ENCODE assay signal across 9 cellular contexts in genomic region chr4:39814403-39815185, GRCh38.
DNase-seq lines count a peak whose midpoint lies in the region; ATAC-seq and TF ChIP-seq lines count a peak whose summit lies in the region.
"Had no signal": no experiment of that assay in that cellular context is flagged by ENCODE, and none has a peak within 500 bp of the region (broad histone marks: within the 10 kb centered on the region; RNA-seq: fewer than 3 reads in every experiment).

No MANE protein-coding gene starts in this region.

- no peak overlapping the region for H3K4me2 ChIP-seq in DND-41 (ENCODE audit: insufficient read depth, low read length)
- H3K4me2 ChIP-seq in IMR-90 (ENCODE audit: low read depth, low read length), result no peak overlapping the region
- H3K4me2 ChIP-seq: hepatocyte had no signal

- WGBS in IMR-90 (ENCODE audit: extremely low coverage in 2 of 2, insufficient read length in 1 of 2), 2 experiments, result 100% methylated on average over 1 of the region's 7 CpGs; no CpG with 5 or more reads in 1 of the 2 experiments

- no peak for TF ChIP-seq POLR2A in IMR-90 (IDR thresholded peaks at IDR 0.05; ENCODE audit: low read depth, low read length)

- H4K20me1 ChIP-seq in DND-41 (ENCODE audit: insufficient read depth, low read length) (peaks cover 5% of the 10 kb centered on the region; the same call in 1 of the 2 replicates), IMR-90 (ENCODE audit: insufficient read depth, low read length) (no peaks in the 10 kb centered on the region; the same call in 1 of the 2 replicates)

- no peak overlapping the region for H2BK15ac ChIP-seq in IMR-90 (ENCODE audit: low read depth, low read length)

- H3K4me3 Mint-ChIP-seq in activated naive CD8-positive, alpha-beta T cell treated with anti-CD3 and anti-CD28 coated beads, Interleukin-2, amount 50 U/mL, for 24 hours, result peak overlapping the region; percentile 17

- BruUV-seq in IMR-90 (replicated peaks; lab: Mats Ljungman, UMichigan), result no TSS peak

- peaks cover 10% of the 10 kb centered on the region for H3K27me3 Mint-ChIP-seq in activated naive CD8-positive, alpha-beta T cell treated with anti-CD3 and anti-CD28 coated beads, Interleukin-2, amount 50 U/mL, for 24 hours

- H4K91ac ChIP-seq in IMR-90 (ENCODE audit: insufficient read depth, low read depth, low read length), result no peak overlapping the region

- H3K9me3 ChIP-seq in DND-41 (ENCODE audit: insufficient read depth, low read length, severe bottlenecking) (no peaks in the 10 kb centered on the region), IMR-90 (ENCODE audit: control insufficient read depth, insufficient read depth, low read length) (no peaks in the 10 kb centered on the region)

- no peak overlapping the region for H3K9ac ChIP-seq in DND-41 (ENCODE audit: low read depth, low read length)
- H3K9ac ChIP-seq in IMR-90 (ENCODE audit: low read depth, low read length), result no peak overlapping the region

- peaks cover 13% of the 10 kb centered on the region for H3K36me3 Mint-ChIP-seq in activated naive CD8-positive, alpha-beta T cell treated with anti-CD3 and anti-CD28 coated beads, Interleukin-2, amount 50 U/mL, for 24 hours (ENCODE audit: low read depth)

- H3K18ac ChIP-seq in IMR-90 (ENCODE audit: low read depth, low read length), result no peak overlapping the region

- peaks cover 7% of the 10 kb centered on the region; the same call in 1 of the 2 replicates for H3K9me1 ChIP-seq in IMR-90 (ENCODE audit: insufficient read depth, low read length)

- H3K4me1 ChIP-seq in DND-41 (ENCODE audit: insufficient read depth, low read length) (no peaks in the 10 kb centered on the region), IMR-90 (ENCODE audit: control insufficient read depth, insufficient read depth, low read length) (no peaks in the 10 kb centered on the region)

- H3K36me3 ChIP-seq in DND-41 (ENCODE audit: insufficient read depth, low read length) (no peaks in the 10 kb centered on the region), IMR-90 (ENCODE audit: control insufficient read depth, insufficient read depth, low read length) (no peaks in the 10 kb centered on the region)

- intact Hi-C loops in IMR-90 (cut with micrococcal nuclease), result no loop called here

- H3K4ac ChIP-seq in IMR-90 (ENCODE audit: low read depth, low read length), result no peak overlapping the region

- H4K8ac ChIP-seq in IMR-90 (ENCODE audit: low read depth in 2 of 2, low read length in 2 of 2), result 0 out of 4 replicates have a peak overlapping the region, but pooled peaks of 1 of the 2 experiments have one; percentile 2

- dilution Hi-C loops in IMR-90 (cut with HindIII; ENCODE audit: low sequenced_read_pairs, unreplicated experiment), result no loop called here

- CTCF ChIA-PET in IMR-90 (lab: Yijun Ruan, JAX), result no interaction called here

- POLR2A ChIA-PET in IMR-90 (lab: Charles Lee; ENCODE audit: unreplicated experiment), result no interaction called here

- ATAC-seq in DND-41 (ENCODE audit: insufficient read depth, low read depth), result peak; percentile 33; the same call in 2 of the 3 replicates
- no peak for ATAC-seq in IMR-90 (ENCODE audit: low read depth)
- peak; percentile 51 for ATAC-seq in activated naive CD8-positive, alpha-beta T cell treated with anti-CD3 and anti-CD28 coated beads, Interleukin-2, amount 50 U/mL, for 24 hours
- ATAC-seq in HG02571 (IDR thresholded peaks at IDR 0.05; ENCODE audit: unreplicated experiment), result no peak

- H3K56ac ChIP-seq in IMR-90 (ENCODE audit: extremely low read depth, insufficient read depth, low read length), result no peak overlapping the region

- DNase-seq in DND-41 (no peak), IMR-90 (peak; percentile 25), mesenteric fat pad (ENCODE audit: low spot score) (peak; percentile 39), NCI-H2227 treated with DMSO at 0.1 percent for 48 hours (lab: John Stamatoyannopoulos, UW) (no peak), NCI-H526 treated with DMSO at 0.1 percent for 48 hours (lab: John Stamatoyannopoulos, UW) (no peak)
- peak; percentile 6 for DNase-seq in activated naive CD8-positive, alpha-beta T cell treated with anti-CD3 and anti-CD28 coated beads, Interleukin-2, amount 50 U/mL, for 24 hours
- DNase-seq: NCI-H2081 treated with DMSO at 0.1 percent for 48 hours had no signal

- no peak overlapping the region for H3K23ac ChIP-seq in IMR-90 (ENCODE audit: low read depth, low read length)

- TF ChIP-seq CTCF in DND-41 (IDR thresholded peaks at IDR 0.05; ENCODE audit: borderline replicate concordance, extremely low read depth, low read length, poor library complexity, severe bottlenecking) (no peak), IMR-90 (conservative IDR thresholded peaks at IDR 0.05; ENCODE audit: low read depth, low read length) (no peak)

- H4K5ac ChIP-seq in IMR-90 (ENCODE audit: low read depth, low read length), result no peak overlapping the region

- no peak overlapping the region for H2BK120ac ChIP-seq in IMR-90 (ENCODE audit: low read depth, low read length)

- H2BK5ac ChIP-seq in IMR-90 (ENCODE audit: low read depth, low read length, poor library complexity, severe bottlenecking), result peak overlapping the region; percentile 78

- in situ Hi-C loops in IMR-90 (cut with MboI; ENCODE audit: low sequenced_read_pairs), result no loop called here

- H3K79me2 ChIP-seq in DND-41 (ENCODE audit: insufficient read depth, low read length), result no peaks in the 10 kb centered on the region
- H3K79me2 ChIP-seq: hepatocyte had no signal

- no peak overlapping the region for H2AK9ac ChIP-seq in IMR-90 (replicated peaks; ENCODE audit: low read depth, low read length, poor library complexity)

- H2AK5ac ChIP-seq in IMR-90 (ENCODE audit: low read depth, low read length), result peak overlapping the region; percentile 50; the same call in 1 of the 2 replicates

- no peak overlapping the region for H2BK20ac ChIP-seq in IMR-90 (ENCODE audit: low read depth, low read length)

- H3K27me3 ChIP-seq in DND-41 (ENCODE audit: insufficient read depth, low read length, poor library complexity) (no peaks in the 10 kb centered on the region), IMR-90 (ENCODE audit: control insufficient read depth, insufficient read depth, low read length) (no peaks in the 10 kb centered on the region)
- H3K27me3 ChIP-seq: hepatocyte had no signal

- no peak for TF ChIP-seq RAD21 in IMR-90 (IDR thresholded peaks at IDR 0.05; ENCODE audit: low read length)

- H3K79me1 ChIP-seq in IMR-90 (ENCODE audit: low read depth in 1 of 2, low read length in 2 of 2), result no peaks in the 10 kb centered on the region

- H3K27ac ChIP-seq in DND-41 (ENCODE audit: low read length) (no peak overlapping the region), IMR-90 (ENCODE audit: insufficient read depth, low read length) (no peak overlapping the region)
- H3K27ac ChIP-seq: hepatocyte had no signal

- H2AFZ ChIP-seq in DND-41 (ENCODE audit: low read depth, low read length) (no peak overlapping the region), IMR-90 (replicated peaks; ENCODE audit: low read length, poor library complexity) (no peak overlapping the region)
- H2AFZ ChIP-seq: hepatocyte had no signal

- peaks cover 14% of the 10 kb centered on the region for H3K9me3 Mint-ChIP-seq in activated naive CD8-positive, alpha-beta T cell treated with anti-CD3 and anti-CD28 coated beads, Interleukin-2, amount 50 U/mL, for 24 hours

- peak overlapping the region; percentile 71 for H3K27ac Mint-ChIP-seq in activated naive CD8-positive, alpha-beta T cell treated with anti-CD3 and anti-CD28 coated beads, Interleukin-2, amount 50 U/mL, for 24 hours

- peaks cover 11% of the 10 kb centered on the region for H3K4me1 Mint-ChIP-seq in activated naive CD8-positive, alpha-beta T cell treated with anti-CD3 and anti-CD28 coated beads, Interleukin-2, amount 50 U/mL, for 24 hours

- H3K14ac ChIP-seq in IMR-90 (replicated peaks; ENCODE audit: low read depth, low read length), result no peak overlapping the region

- H3K4me3 ChIP-seq in DND-41 (ENCODE audit: low read depth in 1 of 2, low read length in 2 of 2) (no peak overlapping the region), IMR-90 (ENCODE audit: insufficient read depth, low read depth, low read length) (no peak overlapping the region)
- H3K4me3 ChIP-seq: hepatocyte had no signal

TF ChIP-seq in IMR-90, 13 proteins besides CTCF, POLR2A, EP300 and RAD21:
- TF ChIP-seq USF2 (IDR thresholded peaks at IDR 0.05; ENCODE audit: low read depth, low read length) (no peak), MAFK (IDR thresholded peaks at IDR 0.05; ENCODE audit: low read depth, low read length) (no peak), CEBPB (IDR thresholded peaks at IDR 0.05; ENCODE audit: low read depth, low read length) (0 out of 2 replicates have a peak, but pooled peaks have one; percentile 8)

Comparison
In these comparisons a context has a peak if more than half of its experiments do, and no peak if none do; other contexts are left out.
1. ATAC-seq: peak in DND-41 (single experiment) and activated naive CD8-positive, alpha-beta T cell treated with anti-CD3 and anti-CD28 coated beads, Interleukin-2, amount 50 U/mL, for 24 hours (single experiment); none in IMR-90 (single experiment) and HG02571 (single experiment).
2. DNase-seq: peak in IMR-90 (single experiment), activated naive CD8-positive, alpha-beta T cell treated with anti-CD3 and anti-CD28 coated beads, Interleukin-2, amount 50 U/mL, for 24 hours (single experiment) and mesenteric fat pad (single experiment); none in DND-41 (single experiment), NCI-H2227 treated with DMSO at 0.1 percent for 48 hours (single experiment) and NCI-H526 treated with DMSO at 0.1 percent for 48 hours (single experiment).